Comparison of ENCODE assay signal across 8 cellular contexts in genomic region chr14:37720131-37720530, GRCh38.
"Had no signal": no experiment of that assay in that cellular context is flagged by ENCODE, and none has a peak within 500 bp of the region (broad histone marks: within the 10 kb centered on the region; RNA-seq: fewer than 3 reads in every experiment).

No MANE protein-coding gene starts in this region.

- ATAC-seq: HCT116 had no signal

- H2AFZ ChIP-seq: GM23248 had no signal

- FAIRE-seq: HTR-8/SVneo had no signal

- H3K9me3 Mint-ChIP-seq: HFFc6 had no signal

- H3K4me1 ChIP-seq: HAP-1 had no signal

- H3K4me3 Mint-ChIP-seq: HFFc6, IgD-negative memory B cell had no signal

- H3K9ac ChIP-seq: GM23248 had no signal

- H3K27me3 Mint-ChIP-seq: IgD-negative memory B cell had no signal

- H3K36me3 Mint-ChIP-seq: IgD-negative memory B cell had no signal

- DNase-seq: GM23248, GOT3, H7, HFFc6 had no signal

- H3K4me1 Mint-ChIP-seq: IgD-negative memory B cell had no signal

- H3K27ac Mint-ChIP-seq: HFFc6, IgD-negative memory B cell had no signal

- H3K4me3 ChIP-seq: GM23248, HAP-1 had no signal

- H3K27ac ChIP-seq: GM23248 had no signal

- H3K36me3 ChIP-seq: HAP-1 had no signal

- H3K9me3 ChIP-seq: HAP-1 had no signal
